ENCODE assay signal across 24 cellular contexts in genomic region chr19:38723606-38724379, GRCh38. TPM values are rescaled to one million over a fixed set of nuclear protein-coding genes. Genes with fewer than 3 reads are reported as not detected.
DNase-seq lines count a peak whose midpoint lies in the region; ATAC-seq, FAIRE-seq and TF ChIP-seq lines count a peak whose summit lies in the region.
"Had no signal": no experiment of that assay in that cellular context is flagged by ENCODE, and none has a peak within 500 bp of the region (broad histone marks: within the 10 kb centered on the region; RNA-seq: fewer than 3 reads in every experiment).

No MANE protein-coding gene starts in this region.

- H3K27me3 Mint-ChIP-seq in GM23338 (ENCODE audit: insufficient read depth, low read depth, poor library complexity), result peaks cover 17% of the 10 kb centered on the region
- H3K27me3 Mint-ChIP-seq: CD8-positive, alpha-beta memory T cell; central memory CD8-positive, alpha-beta T cell; naive B cell; stimulated activated naive CD8-positive, alpha-beta T cell treated with anti-CD3 and anti-CD28 coated beads, Interleukin-15, Interleukin-2, amounts not matched to agents 100 ng/mL and 50 ng/mL, for 24 hours; T-helper 17 cell had no signal

- H3K9me3 ChIP-seq in HCT116 (ENCODE audit: control insufficient read depth in 1 of 2, insufficient read depth in 1 of 2, low read depth in 1 of 2, low read length in 2 of 2), result no peaks in the 10 kb centered on the region
- no peaks in the 10 kb centered on the region for H3K9me3 ChIP-seq in GM12878 (replicated peaks; ENCODE audit: control insufficient read depth, insufficient read depth, low read length)
- no peaks in the 10 kb centered on the region for H3K9me3 ChIP-seq in hepatocyte (ENCODE audit: low read depth)
- no peaks in the 10 kb centered on the region for H3K9me3 ChIP-seq in spleen
- H3K9me3 ChIP-seq in Karpas-422 (ENCODE audit: low read length), result no peaks in the 10 kb centered on the region
- H3K9me3 ChIP-seq: lower lobe of right lung, prostate gland had no signal

- TF ChIP-seq RAD21 in HCT116 (IDR thresholded peaks at IDR 0.05; ENCODE audit: low read depth) (no peak), GM12878 (IDR thresholded peaks at IDR 0.05; ENCODE audit: insufficient read depth, low read depth, low read length) (no peak)

- no peak overlapping the region for H3K4me3 Mint-ChIP-seq in GM23338
- H3K4me3 Mint-ChIP-seq: activated T-helper 1 cell treated with anti-CD3 and anti-CD28 coated beads, Interleukin-12 subunit alpha, Interleukin-12 subunit beta, Interleukin-2, Interleukin-4 antibody, amounts not matched to agents 30 ng/mL and 10 ng/mL and 1 ng/mL, durations not matched to agents 14 hours and 24 hours and 36 hours; CD8-positive, alpha-beta memory T cell; central memory CD8-positive, alpha-beta T cell; naive B cell; stimulated activated naive CD8-positive, alpha-beta T cell treated with anti-CD3 and anti-CD28 coated beads, Interleukin-15, Interleukin-2, amounts not matched to agents 100 ng/mL and 50 ng/mL, for 24 hours; T-helper 17 cell; WTC11 had no signal

- H3K4me1 ChIP-seq in HCT116 (ENCODE audit: control insufficient read depth in 1 of 2, insufficient read depth in 2 of 2, low read length in 2 of 2), result no peaks in the 10 kb centered on the region; a peak in 1 of 4 replicates
- no peaks in the 10 kb centered on the region for H3K4me1 ChIP-seq in GM12878 (ENCODE audit: control insufficient read depth, insufficient read depth, low read length)
- peaks cover 13% of the 10 kb centered on the region for H3K4me1 ChIP-seq in hepatocyte (ENCODE audit: insufficient read depth)
- H3K4me1 ChIP-seq in spleen, result peaks cover 32 to 99% (median 66%) of the 10 kb centered on the region in 6 donors
- no peaks in the 10 kb centered on the region for H3K4me1 ChIP-seq in GM23338 (ENCODE audit: insufficient read depth)
- no peaks in the 10 kb centered on the region for H3K4me1 ChIP-seq in Karpas-422 (ENCODE audit: low read length)
- H3K4me1 ChIP-seq: prostate gland had no signal

- CTCF ChIA-PET in HCT116 (lab: Charles Lee), result interaction anchor here (0.6 to 1.3 kb wide), 2 partner anchors 19 to 207 kb away, joined by 3 to 5 read pairs; partner anchors contain the start of genes MRPS12 and SARS2
- CTCF ChIA-PET in GM12878 (lab: Yijun Ruan, JAX), result interaction anchor here (1.1 to 1.8 kb wide), 2 partner anchors 180 to 207 kb away, joined by 3 to 7 read pairs; partner anchors contain the start of genes MRPS12 and SARS2

- H3K4me3 ChIP-seq in HCT116 (replicated peaks in 1 of 2; ENCODE audit: low read depth in 1 of 2, low read length in 2 of 2), result no peak overlapping the region
- H3K4me3 ChIP-seq in GM12878, result no peak overlapping the region
- no peak overlapping the region for H3K4me3 ChIP-seq in hepatocyte
- H3K4me3 ChIP-seq in spleen, result no peak overlapping the region
- H3K4me3 ChIP-seq in GM23338, result no peak overlapping the region
- H3K4me3 ChIP-seq in Karpas-422 (ENCODE audit: low read length), result no peak overlapping the region
- H3K4me3 ChIP-seq: lower lobe of right lung, prostate gland had no signal

- SMC1A ChIA-PET in GM12878 (lab: Charles Lee; ENCODE audit: uncharacterized antibody, unreplicated experiment), result interaction anchor here (1.4 kb wide), 1 partner anchor 179 kb away, joined by 5 read pairs; no protein-coding TSS in a partner anchor

- H3K4me1 Mint-ChIP-seq in GM23338, result no peaks in the 10 kb centered on the region
- H3K4me1 Mint-ChIP-seq: T-helper 17 cell had no signal

- no peaks in the 10 kb centered on the region for H3K9me2 ChIP-seq in HCT116 (ENCODE audit: insufficient read depth)
- H3K9me2 ChIP-seq in hepatocyte (replicated peaks; ENCODE audit: insufficient read depth), result no peaks in the 10 kb centered on the region
- H3K9me2 ChIP-seq in GM23338 (ENCODE audit: insufficient read depth), result no peaks in the 10 kb centered on the region
- no peaks in the 10 kb centered on the region for H3K9me2 ChIP-seq in Karpas-422 (replicated peaks; ENCODE audit: insufficient read depth, low read length)

- H4K20me1 ChIP-seq in HCT116 (ENCODE audit: insufficient read depth), result no peaks in the 10 kb centered on the region
- no peaks in the 10 kb centered on the region for H4K20me1 ChIP-seq in GM12878 (ENCODE audit: control insufficient read depth, insufficient read depth)
- no peaks in the 10 kb centered on the region for H4K20me1 ChIP-seq in hepatocyte (ENCODE audit: insufficient read depth, poor library complexity, severe bottlenecking)
- H4K20me1 ChIP-seq in GM23338 (replicated peaks; ENCODE audit: insufficient read depth), result peaks cover 2% of the 10 kb centered on the region; the same call in 1 of the 2 replicates
- H4K20me1 ChIP-seq in Karpas-422 (ENCODE audit: insufficient read depth, low read depth, low read length), result no peaks in the 10 kb centered on the region; the same call in 1 of the 2 replicates

- H3K27ac Mint-ChIP-seq in GM23338, result no peak overlapping the region
- H3K27ac Mint-ChIP-seq: activated T-helper 1 cell treated with anti-CD3 and anti-CD28 coated beads, Interleukin-12 subunit alpha, Interleukin-12 subunit beta, Interleukin-2, Interleukin-4 antibody, amounts not matched to agents 30 ng/mL and 10 ng/mL and 1 ng/mL, durations not matched to agents 14 hours and 24 hours and 36 hours; stimulated activated naive CD8-positive, alpha-beta T cell treated with anti-CD3 and anti-CD28 coated beads, Interleukin-15, Interleukin-2, amounts not matched to agents 100 ng/mL and 50 ng/mL, for 24 hours; T-helper 17 cell; WTC11 had no signal

- H3F3A ChIP-seq in GM23338 (replicated peaks; ENCODE audit: low read depth), result peaks cover 18% of the 10 kb centered on the region; the same call in 1 of the 2 replicates

- TF ChIP-seq POLR2A in HCT116 (IDR thresholded peaks at IDR 0.05; ENCODE audit: borderline replicate concordance, extremely low read depth, insufficient read depth, insufficient read length) (no peak), GM12878 (IDR thresholded peaks at IDR 0.05; ENCODE audit: low read depth, low read length) (no peak), spleen (IDR thresholded peaks at IDR 0.05) (no peak)

- H3K27me3 ChIP-seq in HCT116 (ENCODE audit: insufficient read depth, low read length) (no peaks in the 10 kb centered on the region), GM12878 (replicated peaks in 1 of 2; ENCODE audit: control insufficient read depth in 2 of 2, insufficient read depth in 2 of 2, low read length in 1 of 2) (no peaks in the 10 kb centered on the region), hepatocyte (no peaks in the 10 kb centered on the region), spleen (replicated peaks in 1 of 7) (no peaks in the 10 kb centered on the region), GM23338 (ENCODE audit: insufficient read depth) (no peaks in the 10 kb centered on the region), Karpas-422 (ENCODE audit: low read length) (no peaks in the 10 kb centered on the region)

- no peak for TF ChIP-seq CTCF in HCT116 (IDR thresholded peaks at IDR 0.05 in 2 of 3, conservative IDR thresholded peaks at IDR 0.05 in 1 of 3; ENCODE audit: borderline replicate concordance in 1 of 3, insufficient read depth in 1 of 3, low read depth in 2 of 3, low read length in 2 of 3)
- no peak for TF ChIP-seq CTCF in GM12878 (IDR thresholded peaks at IDR 0.05 in 2 of 3, conservative IDR thresholded peaks at IDR 0.05 in 1 of 3; ENCODE audit: control insufficient read depth in 2 of 3, extremely low read depth in 1 of 3, insufficient read depth in 1 of 3, low read depth in 3 of 3, low read length in 3 of 3)
- no peak for TF ChIP-seq CTCF in hepatocyte (IDR thresholded peaks at IDR 0.05; ENCODE audit: poor library complexity)
- no peak for TF ChIP-seq CTCF in spleen (IDR thresholded peaks at IDR 0.05 in 8 of 11, conservative IDR thresholded peaks at IDR 0.05 in 3 of 11)
- TF ChIP-seq CTCF in GM23338 (conservative IDR thresholded peaks at IDR 0.05; ENCODE audit: low read depth in 2 of 2), result no peak

- DNase-seq in HCT116 (ENCODE audit: low read depth, low spot score) (no peak), GM12878 (ENCODE audit: low read depth, low spot score) (no peak), hepatocyte (ENCODE audit: low spot score) (no peak), spleen (no peak), T1000 (lab: John Stamatoyannopoulos, UW) (no peak), GM23338 (ENCODE audit: low spot score) (no peak), Karpas-422 (no peak)
- DNase-seq: CD8-positive, alpha-beta memory T cell; foreskin melanocyte; lower lobe of right lung; naive B cell; NCI-H1930; SIG-M5; T-helper 17 cell had no signal

- FAIRE-seq in GM12878 (lab: Jason Lieb, UNC), result no peak
- FAIRE-seq: endometrium had no signal

- in situ Hi-C loops in GM12878 (cut with MboI), result no loop called here

- 93% methylated on average over 33 of the region's 34 CpGs for WGBS in GM12878 (ENCODE audit: insufficient coverage, insufficient replicate concordance, low lambda C conversion rate, missing lambda C conversion rate)
- 81% methylated on average over 27 of the region's 34 CpGs for WGBS in hepatocyte (ENCODE audit: low lambda C conversion rate, missing lambda C conversion rate)
- 79 to 93% (median 89%) methylated on average over 21 to 34 of the region's 34 CpGs for WGBS in spleen, 5 donors

- peaks cover 71% of the 10 kb centered on the region for H3K36me3 Mint-ChIP-seq in GM23338 (ENCODE audit: low read depth)

- no peak overlapping the region for H3K27ac ChIP-seq in HCT116 (ENCODE audit: low read depth, low read length)
- H3K27ac ChIP-seq in GM12878 (ENCODE audit: control insufficient read depth, insufficient read depth), result no peak overlapping the region
- H3K27ac ChIP-seq in hepatocyte, result peak overlapping the region; percentile 89
- H3K27ac ChIP-seq in spleen, result peak overlapping the region in 7 of 8 donors; percentile 51 to 88 (median 79)
- H3K27ac ChIP-seq in GM23338 (ENCODE audit: low read depth), result no peak overlapping the region
- no peak overlapping the region for H3K27ac ChIP-seq in Karpas-422 (ENCODE audit: low read length)
- H3K27ac ChIP-seq: lower lobe of right lung, prostate gland had no signal

- POLR2A ChIA-PET in HCT116 (lab: Charles Lee), result no interaction called here
- POLR2A ChIA-PET in GM12878 (lab: Charles Lee), result interaction anchor here (0.7 kb wide), 1 partner anchor 10 kb away, joined by 3 read pairs; no protein-coding TSS in a partner anchor

- BruUV-seq in HCT116 (replicated peaks; lab: Mats Ljungman, UMichigan) (TSS peak; percentile 44), GM12878 (replicated peaks; lab: Mats Ljungman, UMichigan) (TSS peak; percentile 47)

- no peaks in the 10 kb centered on the region for H3K9me3 Mint-ChIP-seq in GM23338
- H3K9me3 Mint-ChIP-seq: activated T-helper 1 cell treated with anti-CD3 and anti-CD28 coated beads, Interleukin-12 subunit alpha, Interleukin-12 subunit beta, Interleukin-2, Interleukin-4 antibody, amounts not matched to agents 30 ng/mL and 10 ng/mL and 1 ng/mL, durations not matched to agents 14 hours and 24 hours and 36 hours; CD8-positive, alpha-beta memory T cell; central memory CD8-positive, alpha-beta T cell; naive B cell; stimulated activated naive CD8-positive, alpha-beta T cell treated with anti-CD3 and anti-CD28 coated beads, Interleukin-15, Interleukin-2, amounts not matched to agents 100 ng/mL and 50 ng/mL, for 24 hours; WTC11 had no signal

- H3K79me2 ChIP-seq in HCT116 (ENCODE audit: insufficient read depth, low read length), result peaks cover 13% of the 10 kb centered on the region; the same call in 1 of the 2 replicates
- no peaks in the 10 kb centered on the region for H3K79me2 ChIP-seq in GM12878 (ENCODE audit: control insufficient read depth, insufficient read depth, low read length)
- peaks cover 5% of the 10 kb centered on the region for H3K79me2 ChIP-seq in hepatocyte
- no peaks in the 10 kb centered on the region for H3K79me2 ChIP-seq in GM23338 (replicated peaks; ENCODE audit: insufficient read depth)
- no peaks in the 10 kb centered on the region for H3K79me2 ChIP-seq in Karpas-422 (ENCODE audit: low read length)

- intact Hi-C loops in HCT116 (cut with micrococcal nuclease), result no loop called here
- intact Hi-C loops in GM12878 (cut with micrococcal nuclease; ENCODE audit: unreplicated experiment), result no loop called here
- intact Hi-C loops in spleen (cut with DNase I; ENCODE audit: low total_unique reads), result no loop called here

- H2AFZ ChIP-seq in HCT116 (ENCODE audit: low read depth, low read length, poor library complexity, severe bottlenecking), result no peak overlapping the region
- no peak overlapping the region for H2AFZ ChIP-seq in GM12878 (ENCODE audit: control insufficient read depth, low read depth, low read length)
- no peak overlapping the region for H2AFZ ChIP-seq in hepatocyte
- H2AFZ ChIP-seq in GM23338, result no peak overlapping the region
- no peak overlapping the region for H2AFZ ChIP-seq in Karpas-422 (ENCODE audit: low read length)

- RAD21 ChIA-PET in HCT116 (lab: Charles Lee; ENCODE audit: low non-redundant PET in 1 of 2, low total read pairs in 2 of 2, uncharacterized antibody in 2 of 2, unreplicated experiment in 2 of 2), result no interaction called here
- RAD21 ChIA-PET in GM12878 (lab: Charles Lee; ENCODE audit: unreplicated experiment), result no interaction called here

- TF ChIP-seq EP300 in GM12878 (IDR thresholded peaks at IDR 0.05; ENCODE audit: borderline replicate concordance in 1 of 2, control insufficient read depth in 1 of 2, low read depth in 2 of 2, low read length in 2 of 2), result no peak

- no peak for ATAC-seq in HCT116
- no peak for ATAC-seq in GM12878
- no peak for ATAC-seq in GM23338
- no peak for ATAC-seq in HG02759 (IDR thresholded peaks at IDR 0.05; ENCODE audit: unreplicated experiment)
- ATAC-seq: lower lobe of right lung, T-helper 17 cell, WTC11 had no signal

- H3K4me2 ChIP-seq in HCT116 (ENCODE audit: low read length) (no peak overlapping the region), GM12878 (ENCODE audit: control insufficient read depth, insufficient read depth) (no peak overlapping the region), hepatocyte (no peak overlapping the region), GM23338 (no peak overlapping the region), Karpas-422 (ENCODE audit: low read depth, low read length, poor library complexity, severe bottlenecking) (no peak overlapping the region)

- H3K9ac ChIP-seq in HCT116 (ENCODE audit: low read length) (no peak overlapping the region), GM12878 (ENCODE audit: control insufficient read depth, insufficient read depth, low read length) (no peak overlapping the region), Karpas-422 (ENCODE audit: low read length) (no peak overlapping the region)

- H3K36me3 ChIP-seq in HCT116 (ENCODE audit: control insufficient read depth in 1 of 2, insufficient read depth in 2 of 2, low read length in 2 of 2) (peaks cover 18 to 89% of the 10 kb centered on the region in 2 experiments; a peak in 3 of 4 replicates), GM12878 (ENCODE audit: control insufficient read depth in 2 of 2, insufficient read depth in 2 of 2, low read length in 1 of 2) (peaks cover 21 to 48% of the 10 kb centered on the region in 2 experiments), hepatocyte (replicated peaks; ENCODE audit: insufficient read depth, low read depth) (no peaks in the 10 kb centered on the region), spleen (peaks cover 3 to 100% (median 96%) of the 10 kb centered on the region in 6 donors), GM23338 (ENCODE audit: insufficient read depth) (peaks cover 31% of the 10 kb centered on the region), Karpas-422 (ENCODE audit: insufficient read depth, low read length) (no peaks in the 10 kb centered on the region)

RNA-seq across cellular contexts. Expression of gene CAPN12, which starts 20.5 kb away (rescaled TPM):
- total RNA-seq in HCT116 (2021; ENCODE audit: unreplicated experiment) (8.8 TPM), GM12878 (2014; rRNA removed) (2.8 and 4.1 TPM in 2 replicates), GM12878 (2014; rRNA removed; fragmentation: Illumina TruSeq; extraction: Trizol) (1.5 and 1.7 TPM in 2 replicates), GM12878 (2021) (3.0 and 5.1 TPM in 2 replicates), hepatocyte (12.5 and 26.6 TPM in 2 replicates), spleen (10 to 100 TPM in 5 of 7 donors, 1 to 10 TPM in 2; 9.0 to 25.6 (median 12.6) TPM)
- 8.6 and 10.4 TPM in 2 replicates for polyA plus RNA-seq in HCT116 (2012)
- 9.3 and 10.9 TPM in 2 replicates for total RNA-seq in GM12878 (2013; cell fraction: nucleolus; rRNA removed)
- 4.9 TPM for polyA plus RNA-seq in GM12878 (2011; ENCODE audit: low read depth)
- polyA plus RNA-seq in GM12878 (2011; rRNA removed) (1.7 and 2.0 TPM in 2 replicates), GM12878 (2014; fragmentation: Illumina TruSeq; extraction: Trizol) (2.7 and 3.1 TPM in 2 replicates), GM12878 (2014; fragmentation: Nextera tagmentation; extraction: Ambion mirVana) (1 to 10 TPM; 1.2 to 2.0 TPM), GM12878 (2014; rRNA removed) (4.6 and 7.3 TPM in 2 replicates), GM12878 (2016; fragmentation: Nextera tagmentation; extraction: Ambion mirVana) (1 to 10 TPM in 1 of 2 experiments, under 1 TPM in 1; 0.64 to 1.9 TPM), hepatocyte (24.3 and 38.9 TPM in 2 replicates), spleen (10 to 100 TPM; 15.2 to 33.3 (median 29.1) TPM), GM23338 (2016; fragmentation: Nextera tagmentation; extraction: Ambion mirVana) (19.1 and 21.8 TPM in 2 replicates)
- 2.8 and 3.4 TPM in 2 replicates for polyA plus RNA-seq in GM12878 (2011; cell fraction: cytosol; rRNA removed)
- 29.8 and 48.9 TPM in 2 replicates for polyA plus RNA-seq in GM12878 (2011; cell fraction: nucleus; rRNA removed)
- 8.1 and 12.4 TPM in 2 replicates for polyA plus RNA-seq in GM12878 (2012)
- polyA minus RNA-seq in GM12878 (2011; rRNA and poly(A)+ RNA removed), result 0.51 and 0.62 TPM in 2 replicates
- polyA minus RNA-seq in GM12878 (2011; cell fraction: cytosol; rRNA and poly(A)+ RNA removed), result not detected in 2 replicates
- polyA minus RNA-seq in GM12878 (2011; cell fraction: nucleus; rRNA and poly(A)+ RNA removed), result 1.7 TPM in 2 replicates
- total RNA-seq in GM23338 (2014; rRNA removed; shearing (Covaris generic)), result 8.0 and 20.5 TPM in 2 replicates
- 0.40 TPM in 1 of 2 replicates, not detected in the other for total RNA-seq in Karpas-422 (2014; rRNA removed; shearing (Covaris generic); ENCODE audit: low replicate concordance)
- total RNA-seq: Daoy had no signal

RNA-seq across cellular contexts. Expression of gene LGALS7, which starts 49.5 kb away (rescaled TPM):
- not detected for total RNA-seq in HCT116 (2021; ENCODE audit: unreplicated experiment)
- polyA plus RNA-seq in HCT116 (2012), result not detected in 2 replicates
- not detected in 2 replicates for total RNA-seq in GM12878 (2013; cell fraction: nucleolus; rRNA removed)
- total RNA-seq in GM12878 (2014; rRNA removed), result not detected in 2 replicates
- total RNA-seq in GM12878 (2014; rRNA removed; fragmentation: Illumina TruSeq; extraction: Trizol), result not detected in 2 replicates
- not detected in 2 replicates for total RNA-seq in GM12878 (2021)
- polyA plus RNA-seq in GM12878 (2011; ENCODE audit: low read depth), result not detected
- 0.19 TPM in 1 of 2 replicates, not detected in the other for polyA plus RNA-seq in GM12878 (2011; rRNA removed)
- polyA plus RNA-seq in GM12878 (2011; cell fraction: cytosol; rRNA removed), result not detected in 2 replicates
- not detected in 2 replicates for polyA plus RNA-seq in GM12878 (2011; cell fraction: nucleus; rRNA removed)
- not detected in 2 replicates for polyA plus RNA-seq in GM12878 (2012)
- not detected in 2 replicates for polyA plus RNA-seq in GM12878 (2014; fragmentation: Illumina TruSeq; extraction: Trizol)
- polyA plus RNA-seq in GM12878 (2014; fragmentation: Nextera tagmentation; extraction: Ambion mirVana), result not detected
- not detected in 2 replicates for polyA plus RNA-seq in GM12878 (2014; rRNA removed)
- polyA plus RNA-seq in GM12878 (2016; fragmentation: Nextera tagmentation; extraction: Ambion mirVana), result not detected
- not detected in 2 replicates for polyA minus RNA-seq in GM12878 (2011; rRNA and poly(A)+ RNA removed)
- not detected in 2 replicates for polyA minus RNA-seq in GM12878 (2011; cell fraction: cytosol; rRNA and poly(A)+ RNA removed)
- polyA minus RNA-seq in GM12878 (2011; cell fraction: nucleus; rRNA and poly(A)+ RNA removed), result not detected in 2 replicates
- not detected in 2 replicates for total RNA-seq in hepatocyte
- polyA plus RNA-seq in hepatocyte, result 1.2 TPM in 2 replicates
- 1 to 10 TPM in 1 of 7 donors, not detected in 6; 4.4 TPM for total RNA-seq in spleen
- polyA plus RNA-seq in spleen, result 1 to 10 TPM in 2 of 3 donors, under 1 TPM in 1; 0.52 to 7.4 (median 5.1) TPM
- total RNA-seq in GM23338 (2014; rRNA removed; shearing (Covaris generic)), result not detected in 2 replicates
- polyA plus RNA-seq in GM23338 (2016; fragmentation: Nextera tagmentation; extraction: Ambion mirVana), result 1.6 and 4.8 TPM in 2 replicates
- total RNA-seq in Karpas-422 (2014; rRNA removed; shearing (Covaris generic); ENCODE audit: low replicate concordance), result not detected in 2 replicates
- total RNA-seq: activated CD8-positive, alpha-beta memory T cell treated with anti-CD3 and anti-CD28 coated beads for 36 hours; activated T-helper 1 cell treated with anti-CD3 and anti-CD28 coated beads, Interleukin-12 subunit alpha, Interleukin-12 subunit beta, Interleukin-2, Interleukin-4 antibody, amounts not matched to agents 30 ng/mL and 10 ng/mL and 1 ng/mL, durations not matched to agents 14 hours and 24 hours and 36 hours; CD8-positive, alpha-beta memory T cell; Daoy; lower lobe of right lung; NCI-H460; prostate gland; T-helper 17 cell had no signal
- polyA plus RNA-seq: CD8-positive, alpha-beta memory T cell had no signal

Comparison
In these comparisons a context has a peak if more than half of its experiments do, and no peak if none do; other contexts are left out.
1. H3K27ac ChIP-seq: peak in hepatocyte (single experiment) and spleen (7 of 8); none in HCT116 (single experiment), GM12878 (single experiment), GM23338 (single experiment) and Karpas-422 (single experiment).